Comparison of ENCODE assay signal across 11 cellular contexts in genomic region chr19:10761443-10762242, GRCh38. TPM values are rescaled to one million over a fixed set of nuclear protein-coding genes. Genes with fewer than 3 reads are reported as not detected.
DNase-seq lines count a peak whose midpoint lies in the region; ATAC-seq and TF ChIP-seq lines count a peak whose summit lies in the region.
"Had no signal": no experiment of that assay in that cellular context is flagged by ENCODE, and none has a peak within 500 bp of the region (broad histone marks: within the 10 kb centered on the region; RNA-seq: fewer than 3 reads in every experiment).

No MANE protein-coding gene starts in this region.

- H3K27me3 Mint-ChIP-seq in activated naive CD8-positive, alpha-beta T cell treated with anti-CD3 and anti-CD28 coated beads for 36 hours: no peaks in the 10 kb centered on the region

- H3K36me3 ChIP-seq in heart right ventricle (peaks cover 0 to 33% (median 10%) of the 10 kb centered on the region in 9 donors), lower lobe of right lung (peaks cover 42% of the 10 kb centered on the region), upper lobe of right lung (peaks cover 26% of the 10 kb centered on the region)

- intact Hi-C loops in heart right ventricle (cut with DNase I) (loop anchor here in 1 of 10 donors (10.0 kb wide), 1 partner anchor 103 kb away; no protein-coding TSS in a partner anchor), Right ventricle myocardium superior (cut with DNase I) (no loop called here), lower lobe of right lung (cut with DNase I) (no loop called here), upper lobe of right lung (cut with DNase I) (no loop called here)

- no peak for TF ChIP-seq CTCF in heart right ventricle (IDR thresholded peaks at IDR 0.05)
- TF ChIP-seq CTCF in lower lobe of right lung (IDR thresholded peaks at IDR 0.05): no peak
- no peak for TF ChIP-seq CTCF in upper lobe of right lung (IDR thresholded peaks at IDR 0.05)

- peak overlapping the region; percentile 8 to 95 (median 77) for H3K27ac ChIP-seq in heart right ventricle
- peak overlapping the region; percentile 68 for H3K27ac ChIP-seq in lower lobe of right lung
- H3K27ac ChIP-seq in upper lobe of right lung: peak overlapping the region; percentile 65

- H3K9me3 Mint-ChIP-seq in activated naive CD8-positive, alpha-beta T cell treated with anti-CD3 and anti-CD28 coated beads for 36 hours: peaks cover 3% of the 10 kb centered on the region

- no peak for ATAC-seq in heart right ventricle
- ATAC-seq in Right ventricle myocardium superior (ENCODE audit: poor library complexity): no peak
- ATAC-seq in lower lobe of right lung: no peak
- no peak for ATAC-seq in upper lobe of right lung

- H3K4me1 ChIP-seq in heart right ventricle (peaks cover 34 to 95% (median 89%) of the 10 kb centered on the region in 9 donors), lower lobe of right lung (peaks cover 90% of the 10 kb centered on the region), upper lobe of right lung (peaks cover 56% of the 10 kb centered on the region)

- peaks cover 50% of the 10 kb centered on the region for H3K36me3 Mint-ChIP-seq in activated naive CD8-positive, alpha-beta T cell treated with anti-CD3 and anti-CD28 coated beads for 36 hours

- peaks cover 71% of the 10 kb centered on the region for H3K4me1 Mint-ChIP-seq in activated naive CD8-positive, alpha-beta T cell treated with anti-CD3 and anti-CD28 coated beads for 36 hours

- H3K4me3 ChIP-seq in heart right ventricle: no peak overlapping the region
- no peak overlapping the region for H3K4me3 ChIP-seq in lower lobe of right lung
- H3K4me3 ChIP-seq in upper lobe of right lung: no peak overlapping the region

- H3K27ac Mint-ChIP-seq in activated naive CD8-positive, alpha-beta T cell treated with anti-CD3 and anti-CD28 coated beads for 36 hours: peak overlapping the region; percentile 74

- H3K9me3 ChIP-seq in heart right ventricle: no peaks in the 10 kb centered on the region
- no peaks in the 10 kb centered on the region for H3K9me3 ChIP-seq in lower lobe of right lung
- H3K9me3 ChIP-seq in upper lobe of right lung: no peaks in the 10 kb centered on the region

- DNase-seq in heart right ventricle: no peak
- no peak for DNase-seq in Right ventricle myocardium superior
- no peak for DNase-seq in activated naive CD8-positive, alpha-beta T cell treated with anti-CD3 and anti-CD28 coated beads for 36 hours
- DNase-seq in lower lobe of right lung: no peak
- no peak for DNase-seq in upper lobe of right lung
- no peak for DNase-seq in germinal center (ENCODE audit: low spot score)
- DNase-seq in KBM-7: no peak
- DNase-seq in HCEC 1CT: no peak
- DNase-seq: C1 segment of cervical spinal cord; NCI-H226; stimulated activated CD8-positive, alpha-beta memory T cell treated with anti-CD3 and anti-CD28 coated beads, Interleukin-4, amount 100 ng/mL, for 48 hours had no signal

- H3K4me3 Mint-ChIP-seq in activated naive CD8-positive, alpha-beta T cell treated with anti-CD3 and anti-CD28 coated beads for 36 hours: no peak overlapping the region

- in situ Hi-C loops in KBM-7 (cut with MboI; ENCODE audit: low pct_unique_long_range_greater_than_20kb, low sequenced_read_pairs): no loop called here

- WGBS in heart right ventricle, 2 donors: 77 to 78% methylated on average over 19 of the region's 19 CpGs

- H3K27me3 ChIP-seq in heart right ventricle (no peaks in the 10 kb centered on the region), lower lobe of right lung (ENCODE audit: low read depth) (no peaks in the 10 kb centered on the region), upper lobe of right lung (no peaks in the 10 kb centered on the region)

RNA-seq across cellular contexts. Expression of gene DNM2, which starts 43.8 kb away (rescaled TPM):
- total RNA-seq in heart right ventricle: 100 to 1,000 TPM; 118 to 206 (median 135) TPM
- 100 to 1,000 TPM in 1 of 2 donors, 10 to 100 TPM in 1; 78.9 to 110 TPM for polyA plus RNA-seq in heart right ventricle
- 180 TPM for total RNA-seq in Right ventricle myocardium superior
- 100 to 1,000 TPM; 127 to 133 TPM for total RNA-seq in activated naive CD8-positive, alpha-beta T cell treated with anti-CD3 and anti-CD28 coated beads for 36 hours
- 282 TPM for total RNA-seq in lower lobe of right lung
- total RNA-seq in upper lobe of right lung: 280 TPM
